ENCODE assay signal across 18 cellular contexts in the genomic region with DNA sequence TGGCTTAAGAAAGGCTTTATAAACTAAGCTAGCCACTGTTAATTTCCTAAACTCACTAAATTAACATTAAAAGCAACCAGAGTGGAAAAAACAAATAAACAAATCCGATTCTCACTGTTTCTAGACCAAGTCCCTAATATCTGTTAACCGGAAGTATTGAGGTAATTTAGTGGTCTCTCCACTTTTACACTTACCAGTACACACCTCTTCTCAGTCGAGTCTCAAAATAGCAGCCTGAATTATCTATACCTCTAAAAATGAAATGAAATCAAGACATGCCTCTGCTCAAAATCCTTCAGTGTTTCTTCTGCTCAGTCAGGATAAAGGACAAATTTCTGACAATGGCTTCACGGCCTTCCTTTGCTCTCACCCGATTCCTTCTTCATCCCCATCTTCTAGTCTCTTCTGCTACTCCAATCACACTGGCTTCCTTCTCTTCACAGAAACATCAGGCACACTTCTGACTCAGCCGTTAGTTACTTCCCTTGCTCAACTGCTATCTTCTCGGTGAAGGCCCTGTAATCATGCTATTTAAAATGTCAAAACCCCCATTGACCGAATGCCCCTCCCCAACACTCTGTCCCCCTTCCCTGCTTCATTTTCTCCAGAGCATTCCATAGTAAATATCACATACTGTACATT.
DNase-seq lines count a peak whose midpoint lies in the region; ATAC-seq, FAIRE-seq and TF ChIP-seq lines count a peak whose summit lies in the region.
"Had no signal": no experiment of that assay in that cellular context is flagged by ENCODE, and none has a peak within 500 bp of the region (broad histone marks: within the 10 kb centered on the region; RNA-seq: fewer than 3 reads in every experiment).

No MANE protein-coding gene starts in this region.

- H3K36me3 ChIP-seq in BJ (ENCODE audit: control insufficient read depth, insufficient read depth, low read length) (no peaks in the 10 kb centered on the region), astrocyte (ENCODE audit: insufficient read depth, low read length) (no peaks in the 10 kb centered on the region), mesenchymal stem cell (ENCODE audit: control insufficient read depth in 1 of 2, insufficient read depth in 2 of 2, low read depth in 1 of 2, low read length in 2 of 2) (no peaks in the 10 kb centered on the region)
- H3K36me3 ChIP-seq: BLaER1 treated with 17β-estradiol and CSF1 and Interleukin-3, amounts not matched to agents 10 nM and 100 nM had no signal

- H4K91ac ChIP-seq in mesenchymal stem cell (ENCODE audit: low read length): no peak overlapping the region

- peaks cover 4% of the 10 kb centered on the region for H3K4me1 Mint-ChIP-seq in astrocyte (ENCODE audit: low read depth, unreplicated experiment)
- H3K4me1 Mint-ChIP-seq: memory B cell had no signal

- no peak for DNase-seq in BJ (ENCODE audit: low read depth)
- DNase-seq in HT1080 (ENCODE audit: low read depth): peak; percentile 19
- DNase-seq in astrocyte (ENCODE audit: low read depth): peak; percentile 54
- DNase-seq in mesenchymal stem cell: peak; percentile 38
- no peak for DNase-seq in dedifferentiated amniotic fluid mesenchymal stem cell (ENCODE audit: extremely low spot score)
- DNase-seq in AG08396 (ENCODE audit: low spot score): no peak
- DNase-seq: activated CD4-positive, alpha-beta T cell treated with anti-CD3 and anti-CD28 coated beads, Interleukin-2, amount 50 U/mL, for 4 hours; activated T-cell treated with anti-CD3 and anti-CD28 coated beads, Interleukin-2, amount 50 U/mL, for 4 hours; DMS 273 treated with DMSO at 0.1 percent for 48 hours; endodermal cell; MM.1S; Right ventricle myocardium superior; stimulated activated CD4-positive, alpha-beta T cell treated with anti-CD3 and anti-CD28 coated beads, Interleukin-2, amount 100 ng/mL, for 24 hours had no signal

- H3K4me3 Mint-ChIP-seq in astrocyte (ENCODE audit: unreplicated experiment): no peak overlapping the region
- H3K4me3 Mint-ChIP-seq: activated T-cell treated with anti-CD3 and anti-CD28 coated beads, Interleukin-2, amount 50 U/mL, for 4 hours; endodermal cell; memory B cell; T-helper 2 cell treated with Interferon-gamma antibody and Interleukin-4, amounts not matched to agents 5 μg/mL and 100 μg/mL, for 36 hours had no signal

- H3K9me3 Mint-ChIP-seq in astrocyte (ENCODE audit: unreplicated experiment): no peaks in the 10 kb centered on the region
- H3K9me3 Mint-ChIP-seq: activated T-cell treated with anti-CD3 and anti-CD28 coated beads, Interleukin-2, amount 50 U/mL, for 4 hours; endodermal cell; T-helper 2 cell treated with Interferon-gamma antibody and Interleukin-4, amounts not matched to agents 5 μg/mL and 100 μg/mL, for 36 hours had no signal

- no peak overlapping the region for H3K14ac ChIP-seq in mesenchymal stem cell (ENCODE audit: low read length in 2 of 2)

- no peak overlapping the region for H3K23ac ChIP-seq in mesenchymal stem cell (ENCODE audit: low read length in 2 of 2)

- no peaks in the 10 kb centered on the region for H3K79me1 ChIP-seq in mesenchymal stem cell (replicated peaks; ENCODE audit: low read length, poor library complexity, severe bottlenecking)

- H3K27me3 Mint-ChIP-seq in astrocyte (ENCODE audit: low read depth, unreplicated experiment): no peaks in the 10 kb centered on the region

- no peak overlapping the region for H4K8ac ChIP-seq in mesenchymal stem cell (ENCODE audit: low read length)

- H3K27ac ChIP-seq in astrocyte (ENCODE audit: low read depth, low read length) (peak overlapping the region; percentile 58), mesenchymal stem cell (ENCODE audit: low read length, poor library complexity, severe bottlenecking) (no peak overlapping the region)

- H3K4me1 ChIP-seq in astrocyte (ENCODE audit: insufficient read depth, low read length) (peaks cover 18% of the 10 kb centered on the region), mesenchymal stem cell (ENCODE audit: control insufficient read depth, insufficient read depth, low read depth, low read length) (no peaks in the 10 kb centered on the region)

- TF ChIP-seq CTCF in BJ (IDR thresholded peaks at IDR 0.05; ENCODE audit: insufficient read depth, low read depth, low read length) (no peak), astrocyte (IDR thresholded peaks at IDR 0.05; ENCODE audit: insufficient read depth, low read depth, low read length) (no peak)

- no peak overlapping the region for H3K4ac ChIP-seq in mesenchymal stem cell (ENCODE audit: low read depth in 1 of 2, low read length in 2 of 2)

- WGBS in mesenchymal stem cell: 68% methylated on average over 7 of the region's 8 CpGs

- peak overlapping the region; percentile 66 for H3K4me2 ChIP-seq in astrocyte (ENCODE audit: low read length)
- H3K4me2 ChIP-seq in mesenchymal stem cell (ENCODE audit: low read length, poor library complexity, severe bottlenecking): no peak overlapping the region
- H3K4me2 ChIP-seq: BLaER1 treated with 17β-estradiol and CSF1 and Interleukin-3, amounts not matched to agents 10 nM and 100 nM had no signal

- peak overlapping the region in 1 of 2 experiments; percentile 14 for H2BK12ac ChIP-seq in mesenchymal stem cell (ENCODE audit: low read length in 2 of 2)

- H3K27ac Mint-ChIP-seq in astrocyte (ENCODE audit: unreplicated experiment): no peak overlapping the region
- H3K27ac Mint-ChIP-seq: endodermal cell; memory B cell; T-helper 2 cell treated with Interferon-gamma antibody and Interleukin-4, amounts not matched to agents 5 μg/mL and 100 μg/mL, for 36 hours had no signal

- H4K20me1 ChIP-seq in astrocyte (ENCODE audit: insufficient read depth, low read length): no peaks in the 10 kb centered on the region
- H4K20me1 ChIP-seq: BLaER1 treated with 17β-estradiol and CSF1 and Interleukin-3, amounts not matched to agents 10 nM and 100 nM had no signal

- FAIRE-seq in astrocyte (lab: Jason Lieb, UNC): peak; percentile 93

- no peaks in the 10 kb centered on the region for H3K36me3 Mint-ChIP-seq in astrocyte (ENCODE audit: low read depth, unreplicated experiment)
- H3K36me3 Mint-ChIP-seq: memory B cell had no signal

- H3K4me3 ChIP-seq in BJ (ENCODE audit: low read depth, low read length) (peak overlapping the region; percentile 35), astrocyte (ENCODE audit: insufficient read depth, low read depth, low read length) (peak overlapping the region; percentile 32), mesenchymal stem cell (ENCODE audit: insufficient read depth in 1 of 2, low read depth in 1 of 2, low read length in 2 of 2) (peak overlapping the region in 1 of 2 experiments; percentile 78)
- H3K4me3 ChIP-seq: BLaER1 treated with 17β-estradiol and CSF1 and Interleukin-3, amounts not matched to agents 10 nM and 100 nM had no signal

- no peaks in the 10 kb centered on the region for H3K9me3 ChIP-seq in astrocyte (ENCODE audit: insufficient read depth, low read depth, low read length)
- no peaks in the 10 kb centered on the region for H3K9me3 ChIP-seq in mesenchymal stem cell (ENCODE audit: control insufficient read depth, low read length)
- H3K9me3 ChIP-seq: BLaER1 treated with 17β-estradiol and CSF1 and Interleukin-3, amounts not matched to agents 10 nM and 100 nM had no signal

- no peak overlapping the region for H2BK120ac ChIP-seq in mesenchymal stem cell (ENCODE audit: low read depth, low read length)

- H3K79me2 ChIP-seq in astrocyte (ENCODE audit: insufficient read depth, low read length): peaks cover 2% of the 10 kb centered on the region

- POLR2A ChIA-PET in BJ (lab: Charles Lee): no interaction called here

- no peak for ATAC-seq in HG03442 (IDR thresholded peaks at IDR 0.05; ENCODE audit: unreplicated experiment)
- no peak for ATAC-seq in GM19395 (IDR thresholded peaks at IDR 0.05; ENCODE audit: unreplicated experiment)
- ATAC-seq: activated T-cell treated with anti-CD3 and anti-CD28 coated beads, Interleukin-2, amount 50 U/mL, for 4 hours had no signal

- H3K9ac ChIP-seq in astrocyte (ENCODE audit: low read length) (peak overlapping the region; percentile 61), mesenchymal stem cell (ENCODE audit: low read length) (peak overlapping the region; percentile 86)
- H3K9ac ChIP-seq: BLaER1 treated with 17β-estradiol and CSF1 and Interleukin-3, amounts not matched to agents 10 nM and 100 nM had no signal

- no peak overlapping the region for H2BK5ac ChIP-seq in mesenchymal stem cell (ENCODE audit: low read depth, low read length, poor library complexity, severe bottlenecking)

- H2BK15ac ChIP-seq in mesenchymal stem cell (ENCODE audit: low read depth, poor library complexity, severe bottlenecking): no peak overlapping the region

- H3K27me3 ChIP-seq in BJ (ENCODE audit: control insufficient read depth, insufficient read depth, low read length): no peaks in the 10 kb centered on the region
- H3K27me3 ChIP-seq in astrocyte (ENCODE audit: insufficient read depth, low read length): no peaks in the 10 kb centered on the region
- H3K27me3 ChIP-seq in mesenchymal stem cell (ENCODE audit: control insufficient read depth in 1 of 2, insufficient read depth in 1 of 2, low read length in 2 of 2): no peaks in the 10 kb centered on the region
- H3K27me3 ChIP-seq: BLaER1 treated with 17β-estradiol and CSF1 and Interleukin-3, amounts not matched to agents 10 nM and 100 nM had no signal

- H2AFZ ChIP-seq in astrocyte (ENCODE audit: low read depth, low read length) (no peak overlapping the region), mesenchymal stem cell (ENCODE audit: low read depth, low read length) (no peak overlapping the region)

- no peak overlapping the region for H3K18ac ChIP-seq in mesenchymal stem cell (ENCODE audit: low read depth in 1 of 2, low read length in 2 of 2)

- CTCF ChIA-PET in BJ (lab: Yijun Ruan, JAX): no interaction called here

- H2AK5ac ChIP-seq in mesenchymal stem cell (ENCODE audit: low read length, severe bottlenecking): no peak overlapping the region

Comparison
In these comparisons a context has a peak if more than half of its experiments do, and no peak if none do; other contexts are left out.
1. DNase-seq: peak in HT1080 (single experiment), astrocyte (single experiment) and mesenchymal stem cell (single experiment); none in BJ (single experiment), dedifferentiated amniotic fluid mesenchymal stem cell (single experiment) and AG08396 (single experiment).